27 cellular contexts compared by ENCODE assay signal in genomic region chr22:37990862-37991261, GRCh38. TPM values are rescaled to one million over a fixed set of nuclear protein-coding genes. Genes with fewer than 3 reads are reported as not detected.
"Had no signal": no experiment of that assay in that cellular context is flagged by ENCODE, and none has a peak within 500 bp of the region (broad histone marks: within the 10 kb centered on the region; RNA-seq: fewer than 3 reads in every experiment).

No MANE protein-coding gene starts in this region.

- ATAC-seq: left colon; left lung; naive thymus-derived CD8-positive, alpha-beta T cell; right lobe of liver; stimulated activated memory B cell treated with anti-CD40 and anti-IgM and Interleukin-4, amounts not matched to agents 10 μg/mL and 1 μg/mL and 100 μg/mL, for 72 hours; stimulated activated naive CD8-positive, alpha-beta T cell treated with anti-CD3 and anti-CD28 coated beads, Interleukin-15, amount 100 ng/mL, for 72 hours had no signal

- H2AFZ ChIP-seq: hepatocyte had no signal

- H3K27me3 ChIP-seq: heart right ventricle, hepatocyte, left lung, right atrium auricular region, right lobe of liver, transverse colon, upper lobe of left lung, vagina had no signal

- DNase-seq: kidney glomerular epithelial cell; left colon; left lung; lower lobe of right lung; mammary epithelial cell; mesenchymal stem cell; naive thymus-derived CD8-positive, alpha-beta T cell; right lobe of liver; stimulated activated CD4-positive, alpha-beta T cell treated with anti-CD3 and anti-CD28 coated beads, Interleukin-1b, Interleukin-23, amount 100 ng/mL, for 48 hours; stimulated activated CD4-positive, alpha-beta T cell treated with anti-CD3 and anti-CD28 coated beads, Interleukin-2, amount 100 ng/mL, for 48 hours; stimulated activated CD4-positive, alpha-beta T cell treated with anti-CD3 and anti-CD28 coated beads, Interleukin-4, amount 100 ng/mL, for 4 hours; stimulated activated CD8-positive, alpha-beta memory T cell treated with anti-CD3 and anti-CD28 coated beads, Interleukin-4, amount 100 ng/mL, for 48 hours; stimulated activated naive CD4-positive, alpha-beta T cell treated with Interleukin-2 at 50 U/mL for 16 hours; stimulated activated naive CD8-positive, alpha-beta T cell treated with anti-CD3 and anti-CD28 coated beads, Interleukin-15, amount 100 ng/mL, for 72 hours; transverse colon; upper lobe of left lung had no signal

- H3K4me3 ChIP-seq: heart right ventricle, hepatocyte, left lung, lower lobe of right lung, right atrium auricular region, right lobe of liver, smooth muscle cell, transverse colon, upper lobe of left lung, vagina had no signal

- H3K27ac ChIP-seq: heart right ventricle, hepatocyte, left lung, lower lobe of right lung, right atrium auricular region, right lobe of liver, transverse colon, upper lobe of left lung, vagina had no signal

- H3K36me3 ChIP-seq: left lung, lower lobe of right lung, right atrium auricular region, right lobe of liver, transverse colon, vagina had no signal

- H3K79me2 ChIP-seq: hepatocyte had no signal

- H3K9me3 ChIP-seq: heart right ventricle, left lung, lower lobe of right lung, right atrium auricular region, right lobe of liver, transverse colon, upper lobe of left lung, vagina had no signal

- H3K4me1 ChIP-seq: left lung, lower lobe of right lung, right lobe of liver, transverse colon had no signal

- H3K4me2 ChIP-seq: hepatocyte, smooth muscle cell had no signal

RNA-seq across cellular contexts. Expression of gene SOX10, which starts 6.5 kb away (rescaled TPM):
- total RNA-seq: hepatocyte; left lung; lower lobe of right lung; naive thymus-derived CD8-positive, alpha-beta T cell; osteocyte; pulmonary artery endothelial cell; renal cortical epithelial cell; smooth muscle cell had no signal

RNA-seq across cellular contexts. Expression of gene C22orf23, which starts 37.5 kb away (rescaled TPM):
- total RNA-seq: left colon; liver; mammary epithelial cell; mucosa of gallbladder; naive thymus-derived CD8-positive, alpha-beta T cell; osteocyte; transverse colon; vagina had no signal
